In genomic region chr6:7999201-7999600, GRCh38 we compare ENCODE assay signal across 7 cellular contexts.
"Had no signal": no experiment of that assay in that cellular context is flagged by ENCODE, and none has a peak within 500 bp of the region (broad histone marks: within the 10 kb centered on the region; RNA-seq: fewer than 3 reads in every experiment).

No MANE protein-coding gene starts in this region.

- FAIRE-seq: H1, H54, HTR-8/SVneo had no signal

- DNase-seq: H9, HCEC 1CT, IMR-90 had no signal

- H3K4me2 ChIP-seq: GM23338 had no signal

- H3K4me3 Mint-ChIP-seq: GM23338, H9 had no signal

- H3K4me3 ChIP-seq: GM23338 had no signal

- H3K9me3 Mint-ChIP-seq: GM23338, H9 had no signal

- ATAC-seq: GM23338 had no signal

- H2AFZ ChIP-seq: GM23338 had no signal

- H3K4me1 Mint-ChIP-seq: GM23338 had no signal

- H3K27ac Mint-ChIP-seq: GM23338, H9 had no signal
